Comparison of ENCODE assay signal across 28 cellular contexts in the genomic region with DNA sequence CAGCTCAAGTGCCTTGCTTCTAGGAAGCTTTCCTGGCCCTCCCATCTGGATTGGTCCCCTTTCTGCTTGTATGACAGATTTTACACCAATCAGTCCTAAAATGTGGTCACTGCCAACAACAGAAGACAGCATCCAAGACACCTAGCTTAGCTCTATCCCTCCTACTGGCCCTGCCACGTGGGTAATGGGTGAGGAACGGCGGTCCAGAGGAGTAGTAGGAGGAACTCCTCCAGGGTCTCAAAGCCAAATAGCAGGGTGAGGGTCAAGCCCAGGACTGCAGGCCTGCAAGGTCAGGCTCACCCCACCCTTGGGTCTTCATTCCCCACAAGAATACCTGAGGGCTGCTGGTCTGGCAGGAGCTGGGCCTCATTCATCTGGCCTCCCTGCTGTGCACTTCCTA.
"Had no signal": no experiment of that assay in that cellular context is flagged by ENCODE, and none has a peak within 500 bp of the region (broad histone marks: within the 10 kb centered on the region; RNA-seq: fewer than 3 reads in every experiment).

No MANE protein-coding gene starts in this region.

- H3K27ac Mint-ChIP-seq: activated CD4-positive, alpha-beta memory T cell treated with anti-CD3 and anti-CD28 coated beads for 36 hours; activated naive CD4-positive, alpha-beta T cell treated with anti-CD3 and anti-CD28 coated beads for 36 hours; activated naive CD4-positive, alpha-beta T cell treated with anti-CD3 and anti-CD28 coated beads, Interleukin-2, amount 50 U/mL, for 72 hours; activated T-helper 1 cell treated with anti-CD3 and anti-CD28 coated beads, Interleukin-12 subunit alpha, Interleukin-12 subunit beta, Interleukin-2, Interleukin-4 antibody, amounts not matched to agents 30 ng/mL and 10 ng/mL and 1 ng/mL, durations not matched to agents 14 hours and 24 hours and 36 hours; T-helper 1 cell treated with Interleukin-12 subunit alpha and Interleukin-12 subunit beta and Interleukin-4 antibody, amounts not matched to agents 30 μg/mL and 1 μg/mL, for 36 hours; T-helper 2 cell treated with Interferon-gamma antibody and Interleukin-4, amounts not matched to agents 5 μg/mL and 100 μg/mL, for 36 hours had no signal

- H3K36me3 Mint-ChIP-seq: activated CD4-positive, alpha-beta memory T cell treated with anti-CD3 and anti-CD28 coated beads for 36 hours; activated naive CD4-positive, alpha-beta T cell treated with anti-CD3 and anti-CD28 coated beads, Interleukin-2, amount 50 U/mL, for 72 hours had no signal

- H3K9me3 Mint-ChIP-seq: activated CD4-positive, alpha-beta memory T cell treated with anti-CD3 and anti-CD28 coated beads for 36 hours; activated naive CD4-positive, alpha-beta T cell treated with anti-CD3 and anti-CD28 coated beads for 36 hours; activated naive CD4-positive, alpha-beta T cell treated with anti-CD3 and anti-CD28 coated beads, Interleukin-2, amount 50 U/mL, for 72 hours; activated T-cell treated with anti-CD3 and anti-CD28 coated beads, Interleukin-2, amount 50 U/mL, for 4 hours; activated T-helper 1 cell treated with anti-CD3 and anti-CD28 coated beads, Interleukin-12 subunit alpha, Interleukin-12 subunit beta, Interleukin-2, Interleukin-4 antibody, amounts not matched to agents 30 ng/mL and 10 ng/mL and 1 ng/mL, durations not matched to agents 14 hours and 24 hours and 36 hours; T-helper 1 cell treated with Interleukin-12 subunit alpha and Interleukin-12 subunit beta and Interleukin-4 antibody, amounts not matched to agents 30 μg/mL and 1 μg/mL, for 36 hours; T-helper 2 cell treated with Interferon-gamma antibody and Interleukin-4, amounts not matched to agents 5 μg/mL and 100 μg/mL, for 36 hours had no signal

- H3K36me3 ChIP-seq: brain microvascular endothelial cell had no signal

- H3K4me3 Mint-ChIP-seq: activated CD4-positive, alpha-beta memory T cell treated with anti-CD3 and anti-CD28 coated beads for 36 hours; activated naive CD4-positive, alpha-beta T cell treated with anti-CD3 and anti-CD28 coated beads for 36 hours; activated T-cell treated with anti-CD3 and anti-CD28 coated beads, Interleukin-2, amount 50 U/mL, for 4 hours; activated T-helper 1 cell treated with anti-CD3 and anti-CD28 coated beads, Interleukin-12 subunit alpha, Interleukin-12 subunit beta, Interleukin-2, Interleukin-4 antibody, amounts not matched to agents 30 ng/mL and 10 ng/mL and 1 ng/mL, durations not matched to agents 14 hours and 24 hours and 36 hours; T-helper 1 cell treated with Interleukin-12 subunit alpha and Interleukin-12 subunit beta and Interleukin-4 antibody, amounts not matched to agents 30 μg/mL and 1 μg/mL, for 36 hours; T-helper 2 cell treated with Interferon-gamma antibody and Interleukin-4, amounts not matched to agents 5 μg/mL and 100 μg/mL, for 36 hours had no signal

- H3K4me3 ChIP-seq: SJSA1 had no signal

- H3K27me3 ChIP-seq: brain microvascular endothelial cell, SJSA1 had no signal

- H3K27me3 Mint-ChIP-seq: activated CD4-positive, alpha-beta memory T cell treated with anti-CD3 and anti-CD28 coated beads for 36 hours had no signal

- H3K27ac ChIP-seq: brain microvascular endothelial cell, KMS-11, SJSA1 had no signal

- H3K4me2 ChIP-seq: KMS-11, SK-N-SH had no signal

- DNase-seq: activated CD4-positive, alpha-beta memory T cell treated with anti-CD3 and anti-CD28 coated beads for 36 hours; activated CD4-positive, alpha-beta T cell treated with anti-CD3 and anti-CD28 coated beads, Interleukin-2, amount 50 U/mL, for 1 hour; activated CD8-positive, alpha-beta memory T cell treated with anti-CD3 and anti-CD28 coated beads, Interleukin-2, amount 50 U/mL, for 4 hours; activated gamma-delta T cell treated with Interleukin-2 at 50 U/mL for 16 hours; activated naive CD4-positive, alpha-beta T cell treated with anti-CD3 and anti-CD28 coated beads for 36 hours; activated T-cell treated with anti-CD3 and anti-CD28 coated beads for 4 hours; activated T-cell treated with anti-CD3 and anti-CD28 coated beads, Interleukin-2, amount 50 U/mL, for 4 hours; amniotic stem cell; brain microvascular endothelial cell; central memory CD4-positive, alpha-beta T cell; NCI-H1092 treated with DMSO at 0.1 percent for 48 hours; NCI-H146; NCI-H187; NCI-H2029 treated with DMSO at 0.1 percent for 48 hours; NCI-H2107; NCI-H2171; NCI-H2227 treated with DMSO at 0.1 percent for 48 hours; NCI-H446; NCI-H524; SHP77 treated with DMSO at 0.1 percent for 48 hours; SK-N-SH had no signal

- H3K9ac ChIP-seq: KMS-11, SK-N-SH had no signal

- ATAC-seq: activated naive CD4-positive, alpha-beta T cell treated with anti-CD3 and anti-CD28 coated beads, Interleukin-2, amount 50 U/mL, for 72 hours; activated T-cell treated with anti-CD3 and anti-CD28 coated beads, Interleukin-2, amount 50 U/mL, for 4 hours; Panc1 had no signal

- H3K9me3 ChIP-seq: SJSA1, SK-N-SH had no signal
